Comparison of ENCODE assay signal across 21 cellular contexts in the genomic region with DNA sequence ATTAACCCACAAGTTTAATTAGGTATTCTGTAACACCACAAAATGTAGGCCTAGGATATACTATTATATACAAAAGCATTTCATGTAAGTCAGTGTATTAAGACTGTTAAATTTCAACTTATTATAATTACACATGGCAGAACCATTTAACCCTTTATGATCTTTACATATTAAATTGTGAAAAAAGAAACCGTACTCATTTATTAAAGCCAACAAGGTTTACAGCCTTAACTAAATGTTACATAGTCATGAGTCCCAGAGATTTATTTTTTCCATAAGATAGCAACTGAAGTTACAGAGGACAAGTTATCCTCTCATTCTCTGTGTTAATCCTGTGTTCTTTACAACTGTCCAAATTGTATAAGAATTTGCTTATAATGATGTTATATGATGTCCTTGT.
DNase-seq lines count a peak whose midpoint lies in the region; FAIRE-seq and TF ChIP-seq lines count a peak whose summit lies in the region.
"Had no signal": no experiment of that assay in that cellular context is flagged by ENCODE, and none has a peak within 500 bp of the region (broad histone marks: within the 10 kb centered on the region; RNA-seq: fewer than 3 reads in every experiment).

No MANE protein-coding gene starts in this region.

- no peaks in the 10 kb centered on the region for H3K9me3 ChIP-seq in mammary epithelial cell (replicated peaks; ENCODE audit: insufficient read depth, low read length)
- H3K9me3 ChIP-seq: BLaER1, Caco-2, HAP-1 had no signal

- dilution Hi-C loops in mammary epithelial cell (cut with HindIII; ENCODE audit: low sequenced_read_pairs) = no loop called here

- FAIRE-seq in H54 (lab: Jason Lieb, UNC) = no peak
- FAIRE-seq: GM12891, GM18507 had no signal

- peak; percentile 59 for DNase-seq in G401 (ENCODE audit: low spot score)
- DNase-seq in H54 (ENCODE audit: insufficient read length, low spot score) = no peak
- DNase-seq in T-helper 1 cell = no peak
- DNase-seq in mammary epithelial cell = no peak
- DNase-seq: Caco-2; CD4-positive, CD25-positive, alpha-beta regulatory T cell; CD8-positive, alpha-beta T cell; DMS153; DND-41; GDM1; HFFc6 had no signal

- H3K4me1 ChIP-seq in mammary epithelial cell (ENCODE audit: insufficient read depth, low read length) = no peaks in the 10 kb centered on the region
- H3K4me1 ChIP-seq: BLaER1, Caco-2, HAP-1 had no signal

- H3K36me3 ChIP-seq in mammary epithelial cell (ENCODE audit: insufficient read depth, low read length) = no peaks in the 10 kb centered on the region
- H3K36me3 ChIP-seq: BLaER1, HAP-1 had no signal

- CTCF ChIA-PET in mammary epithelial cell (lab: Charles Lee; ENCODE audit: low non-redundant PET) = no interaction called here

- H3K79me2 ChIP-seq in mammary epithelial cell (ENCODE audit: insufficient read depth, low read length) = no peaks in the 10 kb centered on the region

- H3K4me1 Mint-ChIP-seq in brain = peaks cover 54% of the 10 kb centered on the region
- H3K4me1 Mint-ChIP-seq: B cell, GM23338 had no signal

- TF ChIP-seq POLR2A in H54 (IDR thresholded peaks at IDR 0.05; ENCODE audit: low read depth, low read length) = no peak

- no peaks in the 10 kb centered on the region for H3K36me3 Mint-ChIP-seq in brain
- H3K36me3 Mint-ChIP-seq: CD4-positive, CD25-positive, alpha-beta regulatory T cell; CD8-positive, alpha-beta T cell had no signal

- no peak overlapping the region for H3K4me2 ChIP-seq in mammary epithelial cell (ENCODE audit: insufficient read depth, low read depth, low read length)
- H3K4me2 ChIP-seq: BLaER1, GM23338 had no signal

- BruUV-seq in mammary epithelial cell (replicated peaks; lab: Mats Ljungman, UMichigan) = no TSS peak

- H3K27ac ChIP-seq in layer of hippocampus (ENCODE audit: low read depth, low read length) = peak overlapping the region; percentile 8
- H3K27ac ChIP-seq in mammary epithelial cell (ENCODE audit: insufficient read depth, low read depth, low read length) = no peak overlapping the region
- H3K27ac ChIP-seq: 22Rv1, BLaER1, C4-2B had no signal

- TF ChIP-seq CTCF in brain (conservative IDR thresholded peaks at IDR 0.05) = no peak
- TF ChIP-seq CTCF in mammary epithelial cell (conservative IDR thresholded peaks at IDR 0.05 in 1 of 2, IDR thresholded peaks at IDR 0.05 in 1 of 2; ENCODE audit: extremely low read depth in 1 of 2, insufficient read depth in 1 of 2, low read depth in 1 of 2, low read length in 2 of 2) = no peak

- 67% methylated on average over 1 of the region's 1 CpG for whole genome bisulfite sequencing in mammary epithelial cell (ENCODE audit: low coverage, missing lambda C conversion rate)

- in situ Hi-C loops in G401 (cut with HindIII; ENCODE audit: low sequenced_read_pairs) = no loop called here
- in situ Hi-C loops in mammary epithelial cell (cut with MboI; ENCODE audit: low sequenced_read_pairs in 2 of 2) = no loop called here

- H2AFZ ChIP-seq in mammary epithelial cell (ENCODE audit: low read depth, low read length) = no peak overlapping the region
- H2AFZ ChIP-seq: GM23338 had no signal

- H3K27ac Mint-ChIP-seq in brain = peak overlapping the region in 4 of 5 experiments; percentile 65 to 98 (median 96)
- H3K27ac Mint-ChIP-seq: B cell; CD4-positive, CD25-positive, alpha-beta regulatory T cell; CD8-positive, alpha-beta T cell; GM23338; HFFc6 had no signal

- peak overlapping the region in 4 of 5 experiments; percentile 22 to 80 (median 66) for H3K4me3 Mint-ChIP-seq in brain
- H3K4me3 Mint-ChIP-seq: B cell; CD4-positive, CD25-positive, alpha-beta regulatory T cell; CD8-positive, alpha-beta T cell; GM23338; HFFc6 had no signal

- H4K20me1 ChIP-seq in mammary epithelial cell (ENCODE audit: insufficient read depth, low read length) = no peaks in the 10 kb centered on the region
- H4K20me1 ChIP-seq: BLaER1 had no signal

- intact Hi-C loops in mammary epithelial cell (cut with micrococcal nuclease) = loop anchor here (10.0 kb wide), 1 partner anchor 873 kb away; no protein-coding TSS in a partner anchor

- no peak overlapping the region for H3K4me3 ChIP-seq in mammary epithelial cell (replicated peaks in 1 of 3; ENCODE audit: insufficient read depth in 1 of 3, low read depth in 2 of 3, low read length in 3 of 3)
- H3K4me3 ChIP-seq: BLaER1, GM23338, HAP-1 had no signal

- no peaks in the 10 kb centered on the region for H3K27me3 ChIP-seq in layer of hippocampus (ENCODE audit: control insufficient read depth, insufficient read depth, low read length)
- H3K27me3 ChIP-seq in mammary epithelial cell (ENCODE audit: insufficient read depth, low read length) = no peaks in the 10 kb centered on the region
- H3K27me3 ChIP-seq: BLaER1 had no signal

- H3K9me3 Mint-ChIP-seq in brain = no peaks in the 10 kb centered on the region
- H3K9me3 Mint-ChIP-seq: CD8-positive, alpha-beta T cell; GM23338; HFFc6 had no signal

- H3K27me3 Mint-ChIP-seq in brain = peaks cover 19% of the 10 kb centered on the region
- H3K27me3 Mint-ChIP-seq: B cell; CD4-positive, CD25-positive, alpha-beta regulatory T cell had no signal

- no peak overlapping the region for H3K9ac ChIP-seq in mammary epithelial cell (ENCODE audit: insufficient read depth, low read length)
- H3K9ac ChIP-seq: BLaER1 had no signal
